In genomic region chr7:40463449-40463848, GRCh38 we compare ENCODE assay signal across 1 cellular context.
TF ChIP-seq lines count a peak whose summit lies in the region.

No MANE protein-coding gene starts in this region.

TF ChIP-seq in HepG2, 621 proteins besides CTCF, POLR2A, EP300 and RAD21 (continued from another document):
- TF ChIP-seq ZNF142 (CRISPR knock-in tag; IDR thresholded peaks at IDR 0.05) (no peak), PCBP2 (optimal IDR thresholded peaks at IDR 0.05; ENCODE audit: low read depth, low read length, poor library complexity, severe bottlenecking) (no peak), JUN (CRISPR knock-in tag; IDR thresholded peaks at IDR 0.05) (no peak), ZFY (CRISPR knock-in tag; IDR thresholded peaks at IDR 0.05) (no peak)
